Comparison of ENCODE assay signal across 1 cellular context in genomic region chr2:98127229-98127989, GRCh38.
TF ChIP-seq lines count a peak whose summit lies in the region.

No MANE protein-coding gene starts in this region.

TF ChIP-seq in SK-N-SH, 30 proteins besides CTCF, POLR2A, EP300 and RAD21 (continued from another document):
- TF ChIP-seq MAX (IDR thresholded peaks at IDR 0.05; ENCODE audit: low read depth) = no peak
- no peak for TF ChIP-seq RFX5 (IDR thresholded peaks at IDR 0.05; ENCODE audit: low read length)
- TF ChIP-seq MXI1 (IDR thresholded peaks at IDR 0.05; ENCODE audit: low read depth, low read length) = no peak
- TF ChIP-seq REST (IDR thresholded peaks at IDR 0.05; ENCODE audit: low read depth, low read length) = no peak
- no peak for TF ChIP-seq SIN3A (IDR thresholded peaks at IDR 0.05; ENCODE audit: borderline replicate concordance, low read depth, low read length)
- no peak for TF ChIP-seq GATA2 (CRISPR knock-in tag; IDR thresholded peaks at IDR 0.05)
